Comparison of ENCODE assay signal across 34 cellular contexts in the genomic region with DNA sequence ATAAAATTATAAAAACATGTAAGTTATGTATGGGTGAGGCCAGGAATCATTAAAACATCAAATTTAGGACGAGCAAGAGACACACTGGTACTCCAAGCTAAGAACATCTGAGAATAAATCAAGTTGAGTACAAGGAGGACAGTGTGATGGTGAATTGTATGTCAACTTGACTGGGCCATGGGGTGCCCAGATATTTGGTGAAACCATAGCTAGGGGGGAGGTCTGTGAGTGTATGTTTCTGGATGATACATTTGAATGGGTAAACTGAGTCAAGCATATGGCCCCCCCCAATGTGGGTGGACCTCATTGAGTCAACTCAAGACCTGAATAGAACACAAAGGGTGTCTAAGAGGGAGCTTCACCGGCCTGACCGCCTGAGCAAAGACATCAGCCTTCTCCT.
"Had no signal": no experiment of that assay in that cellular context is flagged by ENCODE, and none has a peak within 500 bp of the region (broad histone marks: within the 10 kb centered on the region; RNA-seq: fewer than 3 reads in every experiment).

No MANE protein-coding gene starts in this region.

- H3K4me3 ChIP-seq: MG63 had no signal

- H3K27me3 ChIP-seq: MG63 had no signal

- H3K36me3 ChIP-seq: MG63 had no signal

- DNase-seq: Karpas-422, Kasumi-1, KG1, MG63, MM.1S, MV-4-11, NCI-H1048, NCI-H1092, NCI-H1092 treated with DMSO at 0.1 percent for 48 hours, NCI-H1105, NCI-H1105 treated with DMSO at 0.1 percent for 48 hours, NCI-H1417, NCI-H1417 treated with DMSO at 0.1 percent for 48 hours, NCI-H1436, NCI-H1436 treated with DMSO at 0.1 percent for 48 hours, NCI-H146, NCI-H1694, NCI-H1694 treated with DMSO at 0.1 percent for 48 hours, NCI-H187, NCI-H187 treated with DMSO at 0.1 percent for 48 hours, NCI-H1930, NCI-H2029, NCI-H2029 treated with DMSO at 0.1 percent for 48 hours, NCI-H2081, NCI-H2081 treated with DMSO at 0.1 percent for 48 hours, NCI-H2107, NCI-H2171, NCI-H2171 treated with DMSO at 0.1 percent for 48 hours, NCI-H2227 treated with DMSO at 0.1 percent for 48 hours, NCI-H226, NCI-H345, NCI-H446, NCI-H446 treated with DMSO at 0.1 percent for 48 hours had no signal

- H3K9me3 ChIP-seq: MG63 had no signal

- H3K27ac ChIP-seq: KMS-11 had no signal
